In genomic region chr6:31199105-31199452, GRCh38 we compare ENCODE assay signal across 10 cellular contexts. TPM values are rescaled to one million over a fixed set of nuclear protein-coding genes. Genes with fewer than 3 reads are reported as not detected.
DNase-seq lines count a peak whose midpoint lies in the region; ATAC-seq and TF ChIP-seq lines count a peak whose summit lies in the region.
"Not testable (repeated sequence)": the region's sequence is repeated elsewhere in the genome, so short reads cannot be mapped to it uniquely, and the experiment has no call there.
"Had no signal": no experiment of that assay in that cellular context is flagged by ENCODE, and none has a peak within 500 bp of the region (broad histone marks: within the 10 kb centered on the region; RNA-seq: fewer than 3 reads in every experiment).

No MANE protein-coding gene starts in this region.

- H3K9me3 ChIP-seq in CD4-positive, alpha-beta memory T cell (ENCODE audit: control insufficient read depth in 1 of 2, low read length in 2 of 2); T-helper 17 cell (ENCODE audit: control insufficient read depth, low read length, poor library complexity, severe bottlenecking); breast epithelium; hepatocyte (ENCODE audit: low read depth); transverse colon: not testable (repeated sequence)

- not testable (repeated sequence) for H2AFZ ChIP-seq in hepatocyte

- intact Hi-C loops in CD4-positive, alpha-beta memory T cell (cut with micrococcal nuclease): not testable (repeated sequence)
- intact Hi-C loops in breast epithelium (cut with DNase I; ENCODE audit: low total_unique reads) (loop anchor here (10.0 kb wide), 1 partner anchor 166 kb away; no protein-coding TSS in a partner anchor), transverse colon (cut with DNase I; ENCODE audit: low total_unique reads) (loop anchor here (5.0 kb wide), 1 partner anchor 168 kb away; no protein-coding TSS in a partner anchor)

- not testable (repeated sequence) for H3K9ac ChIP-seq in rectal smooth muscle tissue (ENCODE audit: low read length)

- not testable (repeated sequence) for H4K20me1 ChIP-seq in hepatocyte (ENCODE audit: insufficient read depth, poor library complexity, severe bottlenecking)

- H3K27ac Mint-ChIP-seq in CD4-positive, alpha-beta memory T cell: peak overlapping the region; percentile 93 to 100 (median 99)
- H3K27ac Mint-ChIP-seq in IgD-negative memory B cell (peak overlapping the region; percentile 39 to 100 (median 100)), T-helper 17 cell (peak overlapping the region; percentile 97)
- peak overlapping the region; percentile 55 for H3K27ac Mint-ChIP-seq in activated T-helper 17 cell treated with anti-CD3 and anti-CD28 coated beads, Interleukin-2, amount 50 U/mL, for 72 hours

- H3K27ac ChIP-seq in CD4-positive, alpha-beta memory T cell (ENCODE audit: low read depth, low read length): peak overlapping the region; percentile 96
- H3K27ac ChIP-seq in breast epithelium: peak overlapping the region; percentile 97
- not testable (repeated sequence) for H3K27ac ChIP-seq in hepatocyte; rectal smooth muscle tissue (ENCODE audit: low read depth, low read length)
- peak overlapping the region; percentile 93 to 96 (median 94) for H3K27ac ChIP-seq in transverse colon

- not testable (repeated sequence) for H3K9me2 ChIP-seq in hepatocyte (replicated peaks; ENCODE audit: insufficient read depth)

- 100% methylated on average over 4 of the region's 4 CpGs for WGBS in hepatocyte (ENCODE audit: low lambda C conversion rate, missing lambda C conversion rate)
- WGBS in transverse colon (ENCODE audit: low coverage in 1 of 2), 2 donors: 82% methylated on average over 4 of the region's 4 CpGs; no CpG with 5 or more reads in 1 of the 2 donors

- peak overlapping the region; percentile 87 to 96 (median 94) for H3K4me3 Mint-ChIP-seq in CD4-positive, alpha-beta memory T cell
- H3K4me3 Mint-ChIP-seq in IgD-negative memory B cell (peak overlapping the region; percentile 95 to 100 (median 96)), T-helper 17 cell (peak overlapping the region; percentile 94)
- H3K4me3 Mint-ChIP-seq in activated T-helper 17 cell treated with anti-CD3 and anti-CD28 coated beads, Interleukin-2, amount 50 U/mL, for 72 hours: peak overlapping the region; percentile 74

- H3K27me3 ChIP-seq in CD4-positive, alpha-beta memory T cell (ENCODE audit: insufficient read depth, low read length); breast epithelium; hepatocyte; rectal smooth muscle tissue (ENCODE audit: control insufficient read depth, insufficient read depth, low read length); transverse colon: not testable (repeated sequence)

- ATAC-seq in T-helper 17 cell; activated T-helper 17 cell treated with anti-CD3 and anti-CD28 coated beads, Interleukin-2, amount 50 U/mL, for 72 hours (replicated peaks): not testable (repeated sequence)

- in situ Hi-C loops in transverse colon (cut with MboI; ENCODE audit: low pct_ligation_motif_present in 1 of 4, low pct_unique_long_range_greater_than_20kb in 1 of 4, low sequenced_read_pairs in 3 of 4): loop anchor here in 2 of 4 donors (10.0 kb wide), 2 partner anchors 64 to 166 kb away; partner anchors contain the start of gene PSORS1C2 (in 1 of the 2)

- peak overlapping the region in 1 of 2 donors; percentile 99 for H3K4me3 ChIP-seq in CD4-positive, alpha-beta memory T cell (ENCODE audit: low read length in 2 of 2)
- H3K4me3 ChIP-seq in breast epithelium (peak overlapping the region in 1 of 3 donors; percentile 76), rectal smooth muscle tissue (ENCODE audit: low read length) (peak overlapping the region; percentile 91), transverse colon (peak overlapping the region in 1 of 4 donors; percentile 60)
- not testable (repeated sequence) for H3K4me3 ChIP-seq in hepatocyte

- H3K27me3 Mint-ChIP-seq in CD4-positive, alpha-beta memory T cell; IgD-negative memory B cell; T-helper 17 cell; activated T-helper 17 cell treated with anti-CD3 and anti-CD28 coated beads, Interleukin-2, amount 50 U/mL, for 72 hours: not testable (repeated sequence)

- not testable (repeated sequence) for TF ChIP-seq EP300 in transverse colon (IDR thresholded peaks at IDR 0.05; ENCODE audit: low read depth)

- POLR2A ChIA-PET in CD4-positive, alpha-beta memory T cell (lab: Charles Lee; ENCODE audit: partially characterized antibody): interaction anchor here (0.6 to 18.3 kb wide), 12 partner anchors 11 to 985 kb away, joined by 3 to 517 read pairs (median 20); partner anchors contain the start of genes HLA-B, HLA-C and LTB

- not testable (repeated sequence) for TF ChIP-seq POLR2A in breast epithelium (IDR thresholded peaks at IDR 0.05); transverse colon (IDR thresholded peaks at IDR 0.05)

- H3K4me1 Mint-ChIP-seq in CD4-positive, alpha-beta memory T cell: peaks cover 48 to 85% (median 64%) of the 10 kb centered on the region in 4 donors
- peaks cover 21 to 45% (median 37%) of the 10 kb centered on the region in 3 donors for H3K4me1 Mint-ChIP-seq in IgD-negative memory B cell
- H3K4me1 Mint-ChIP-seq in T-helper 17 cell: peaks cover 56% of the 10 kb centered on the region
- peaks cover 25% of the 10 kb centered on the region for H3K4me1 Mint-ChIP-seq in activated T-helper 17 cell treated with anti-CD3 and anti-CD28 coated beads, Interleukin-2, amount 50 U/mL, for 72 hours

- not testable (repeated sequence) for TF ChIP-seq CTCF in breast epithelium (IDR thresholded peaks at IDR 0.05); hepatocyte (IDR thresholded peaks at IDR 0.05; ENCODE audit: poor library complexity); transverse colon (IDR thresholded peaks at IDR 0.05)

- H3K4me1 ChIP-seq in CD4-positive, alpha-beta memory T cell (ENCODE audit: insufficient read depth, low read length): peaks cover 58% of the 10 kb centered on the region
- not testable (repeated sequence) for H3K4me1 ChIP-seq in breast epithelium; hepatocyte (ENCODE audit: insufficient read depth); rectal smooth muscle tissue (ENCODE audit: control insufficient read depth, insufficient read depth, low read length)
- H3K4me1 ChIP-seq in transverse colon: peaks cover 15 to 42% (median 32%) of the 10 kb centered on the region in 4 donors

- H3K79me2 ChIP-seq in hepatocyte: not testable (repeated sequence)

- H3K9me3 Mint-ChIP-seq in CD4-positive, alpha-beta memory T cell; IgD-negative memory B cell; activated T-helper 17 cell treated with anti-CD3 and anti-CD28 coated beads, Interleukin-2, amount 50 U/mL, for 72 hours: not testable (repeated sequence)

- CTCF ChIA-PET in CD4-positive, alpha-beta memory T cell (lab: Charles Lee; ENCODE audit: partially characterized antibody): interaction anchor here (0.8 to 9.8 kb wide), 2 partner anchors 156 to 167 kb away, joined by 3 to 184 read pairs; no protein-coding TSS in a partner anchor

- H3K36me3 Mint-ChIP-seq in CD4-positive, alpha-beta memory T cell: peaks cover 21 to 38% of the 10 kb centered on the region in 2 donors
- not testable (repeated sequence) for H3K36me3 Mint-ChIP-seq in IgD-negative memory B cell; T-helper 17 cell (ENCODE audit: low read depth)
- H3K36me3 Mint-ChIP-seq in activated T-helper 17 cell treated with anti-CD3 and anti-CD28 coated beads, Interleukin-2, amount 50 U/mL, for 72 hours (ENCODE audit: low read depth): peaks cover 13% of the 10 kb centered on the region

- H3K36me3 ChIP-seq in CD4-positive, alpha-beta memory T cell (ENCODE audit: insufficient read depth, low read length); breast epithelium; hepatocyte (replicated peaks; ENCODE audit: insufficient read depth, low read depth); rectal smooth muscle tissue (ENCODE audit: control insufficient read depth, insufficient read depth, low read length); transverse colon: not testable (repeated sequence)

- DNase-seq in CD4-positive, alpha-beta memory T cell; T-helper 17 cell; breast epithelium (ENCODE audit: low spot score in 2 of 2); hepatocyte (ENCODE audit: low spot score); transverse colon: not testable (repeated sequence)

- H3K4me2 ChIP-seq in hepatocyte: peak overlapping the region; percentile 88

RNA-seq across cellular contexts. Expression of gene POU5F1, which starts 28.6 kb away (rescaled TPM):
- not detected for total RNA-seq in CD4-positive, alpha-beta memory T cell
- polyA plus RNA-seq in CD4-positive, alpha-beta memory T cell: not detected
- 0.70 TPM for polyA plus RNA-seq in IgD-negative memory B cell
- total RNA-seq in T-helper 17 cell: not detected
- under 1 TPM in 1 of 2 donors, not detected in 1; 0.16 TPM for total RNA-seq in activated T-helper 17 cell treated with anti-CD3 and anti-CD28 coated beads, Interleukin-2, amount 50 U/mL, for 72 hours
- 1 to 10 TPM in 1 of 3 donors, under 1 TPM in 2; 0.64 to 4.5 (median 0.98) TPM for total RNA-seq in breast epithelium
- total RNA-seq in hepatocyte: 1.1 and 2.1 TPM in 2 replicates
- polyA plus RNA-seq in hepatocyte: 0.94 and 1.8 TPM in 2 replicates
- total RNA-seq in transverse colon: 100 to 1,000 TPM in 1 of 4 donors, 10 to 100 TPM in 3; 11.5 to 434 (median 29.2) TPM
- total RNA-seq: IMR-90 had no signal
- polyA plus RNA-seq: AG04450, IMR-90 had no signal

RNA-seq across cellular contexts. Expression of gene TCF19, which starts 40.7 kb away (rescaled TPM):
- total RNA-seq in CD4-positive, alpha-beta memory T cell: 1 to 10 TPM; 9.0 to 9.9 TPM
- 1 to 10 TPM; 6.2 to 6.8 TPM for polyA plus RNA-seq in CD4-positive, alpha-beta memory T cell
- polyA plus RNA-seq in IgD-negative memory B cell (14.9 TPM), hepatocyte (5.0 and 7.4 TPM in 2 replicates)
- total RNA-seq in T-helper 17 cell (1 to 10 TPM; 3.7 to 4.1 TPM), breast epithelium (1 to 10 TPM; 2.3 to 8.5 (median 6.1) TPM), hepatocyte (6.3 and 6.7 TPM in 2 replicates), transverse colon (1 to 10 TPM; 1.6 to 5.2 (median 3.1) TPM)
- total RNA-seq in activated T-helper 17 cell treated with anti-CD3 and anti-CD28 coated beads, Interleukin-2, amount 50 U/mL, for 72 hours: 100 to 1,000 TPM in 1 of 2 donors, 10 to 100 TPM in 1; 91.1 to 125 TPM

RNA-seq across cellular contexts. Expression of gene CCHCR1, which starts 41.5 kb away (rescaled TPM):
- total RNA-seq in CD4-positive, alpha-beta memory T cell: 10 to 100 TPM; 29.8 to 30.5 TPM
- polyA plus RNA-seq in CD4-positive, alpha-beta memory T cell: 1 to 10 TPM; 3.4 to 8.0 TPM
- polyA plus RNA-seq in IgD-negative memory B cell (9.4 TPM), hepatocyte (6.1 and 13.3 TPM in 2 replicates)
- total RNA-seq in T-helper 17 cell (10 to 100 TPM; 17.9 to 18.0 TPM), breast epithelium (10 to 100 TPM; 10.9 to 17.1 (median 17.0) TPM), hepatocyte (7.9 and 8.9 TPM in 2 replicates), transverse colon (10 to 100 TPM; 15.0 to 44.1 (median 29.9) TPM)
- 10 to 100 TPM; 52.4 to 85.5 TPM for total RNA-seq in activated T-helper 17 cell treated with anti-CD3 and anti-CD28 coated beads, Interleukin-2, amount 50 U/mL, for 72 hours

Comparison
In these comparisons a context has a peak if more than half of its experiments do, and no peak if none do; other contexts are left out.
1. RNA of gene TCF19, which starts 40.7 kb away (total RNA-seq): 91.1 to 125 TPM in activated T-helper 17 cell treated with anti-CD3 and anti-CD28 coated beads, Interleukin-2, amount 50 U/mL, for 72 hours; 9.0 to 9.9 TPM in CD4-positive, alpha-beta memory T cell, 6.3 to 6.7 TPM in hepatocyte, 2.3 to 8.5 TPM in breast epithelium, 3.7 to 4.1 TPM in T-helper 17 cell and 1.6 to 5.2 TPM in transverse colon; every median in the first group is over 4 times any median in the second.
2. Peak in every context shown above with its lines, with median percentiles within 50 percentile points of each other: H3K27ac Mint-ChIP-seq and H3K4me3 Mint-ChIP-seq.